In the genomic region with DNA sequence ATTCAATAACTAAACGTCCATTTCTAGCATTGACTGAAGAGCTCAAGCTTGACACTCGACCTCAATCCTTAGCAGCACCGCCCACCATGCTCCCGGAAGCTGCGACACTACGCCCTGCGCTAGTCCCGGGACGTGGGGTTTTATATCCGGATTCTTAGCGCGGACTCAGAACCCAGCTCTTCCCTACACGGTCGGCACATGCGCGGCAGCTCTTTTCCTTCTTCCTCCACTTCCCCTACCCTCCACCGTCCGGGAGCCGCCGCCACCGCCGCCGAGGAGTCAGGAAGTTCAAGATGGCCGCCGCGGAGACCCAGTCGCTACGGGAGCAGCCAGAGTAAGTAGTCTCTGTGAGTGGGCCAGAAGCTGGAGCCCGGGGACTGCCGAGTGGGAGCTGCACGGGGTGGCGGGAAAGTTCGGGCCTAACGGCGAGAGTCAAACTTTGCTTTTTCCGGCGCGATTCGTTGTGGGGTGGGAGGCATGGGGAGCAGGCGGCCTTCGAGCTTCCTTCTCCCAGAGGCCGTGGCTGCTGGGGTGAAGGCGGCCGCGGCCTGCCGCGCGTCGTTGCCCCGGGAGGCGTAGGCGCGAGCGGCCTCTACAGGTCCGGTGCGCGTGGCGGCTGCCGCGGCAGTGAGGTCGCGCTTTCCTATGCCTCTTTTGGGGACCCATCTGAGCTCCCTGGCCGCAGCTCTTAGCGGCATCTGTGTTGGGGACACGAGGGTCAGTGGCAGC, we compare ENCODE assay signal across 1 cellular context.
TF ChIP-seq lines count a peak whose summit lies in the region.

No MANE protein-coding gene starts in this region.

TF ChIP-seq in A549, 52 proteins besides CTCF, POLR2A, EP300 and RAD21 (continued from another document):
- peak; percentile 86 for TF ChIP-seq MAX (IDR thresholded peaks at IDR 0.05)
- no peak for TF ChIP-seq RNF2 (IDR thresholded peaks at IDR 0.05; ENCODE audit: borderline replicate concordance, low read depth)
- no peak for TF ChIP-seq HOXB13 (CRISPR knock-in tag; IDR thresholded peaks at IDR 0.05; ENCODE audit: low read depth)
- peak in 1 of 2 experiments; percentile 66; a peak in 3 of 5 replicates for TF ChIP-seq JUN (IDR thresholded peaks at IDR 0.05)
- TF ChIP-seq NPAS2 (CRISPR knock-in tag; IDR thresholded peaks at IDR 0.05; ENCODE audit: borderline replicate concordance) = no peak
- TF ChIP-seq ZC3H11A (IDR thresholded peaks at IDR 0.05) = no peak
- 0 out of 2 replicates have a peak, but pooled peaks have one; percentile 10 for TF ChIP-seq TFCP2L1 (CRISPR knock-in tag; IDR thresholded peaks at IDR 0.05)
- TF ChIP-seq ZNF302 (CRISPR knock-in tag; IDR thresholded peaks at IDR 0.05) = no peak
- 0 out of 3 replicates have a peak, but pooled peaks have one; percentile 22 for TF ChIP-seq BCL3 (IDR thresholded peaks at IDR 0.05)
- TF ChIP-seq, protein P1, sequence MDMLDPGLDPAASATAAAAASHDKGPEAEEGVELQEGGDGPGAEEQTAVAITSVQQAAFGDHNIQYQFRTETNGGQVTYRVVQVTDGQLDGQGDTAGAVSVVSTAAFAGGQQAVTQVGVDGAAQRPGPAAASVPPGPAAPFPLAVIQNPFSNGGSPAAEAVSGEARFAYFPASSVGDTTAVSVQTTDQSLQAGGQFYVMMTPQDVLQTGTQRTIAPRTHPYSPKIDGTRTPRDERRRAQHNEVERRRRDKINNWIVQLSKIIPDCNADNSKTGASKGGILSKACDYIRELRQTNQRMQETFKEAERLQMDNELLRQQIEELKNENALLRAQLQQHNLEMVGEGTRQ (IDR thresholded peaks at IDR 0.05) = no peak
- TF ChIP-seq BHLHE40 (IDR thresholded peaks at IDR 0.05; ENCODE audit: low read depth, low read length) = no peak
- TF ChIP-seq, protein P2, sequence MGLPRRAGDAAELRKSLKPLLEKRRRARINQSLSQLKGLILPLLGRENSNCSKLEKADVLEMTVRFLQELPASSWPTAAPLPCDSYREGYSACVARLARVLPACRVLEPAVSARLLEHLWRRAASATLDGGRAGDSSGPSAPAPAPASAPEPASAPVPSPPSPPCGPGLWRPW (IDR thresholded peaks at IDR 0.05) = no peak
- no peak for TF ChIP-seq SMC3 (IDR thresholded peaks at IDR 0.05)
- no peak for TF ChIP-seq CHD2 (IDR thresholded peaks at IDR 0.05; ENCODE audit: low read length, partially characterized antibody)
- TF ChIP-seq MYC (IDR thresholded peaks at IDR 0.05; ENCODE audit: borderline replicate concordance, low read length) = no peak
- no peak for TF ChIP-seq RARB (CRISPR knock-in tag; IDR thresholded peaks at IDR 0.05)
- TF ChIP-seq E2F6 (IDR thresholded peaks at IDR 0.05; ENCODE audit: borderline replicate concordance, low read depth) = 0 out of 2 replicates have a peak, but pooled peaks have one; percentile 22
- TF ChIP-seq HMGXB4 (CRISPR knock-in tag; IDR thresholded peaks at IDR 0.05; ENCODE audit: borderline replicate concordance) = no peak
- no peak for TF ChIP-seq NFE2L2 (conservative IDR thresholded peaks at IDR 0.05; ENCODE audit: low read length)
- no peak for TF ChIP-seq RCOR1 (IDR thresholded peaks at IDR 0.05; ENCODE audit: low read depth, low read length)
- TF ChIP-seq MAFK (IDR thresholded peaks at IDR 0.05; ENCODE audit: partially characterized antibody) = no peak
- TF ChIP-seq ZFP36 (IDR thresholded peaks at IDR 0.05; ENCODE audit: borderline replicate concordance, partially characterized antibody) = no peak
- no peak for TF ChIP-seq FOXS1 (CRISPR knock-in tag; IDR thresholded peaks at IDR 0.05)
- no peak for TF ChIP-seq ZSCAN20 (CRISPR knock-in tag; IDR thresholded peaks at IDR 0.05)
- TF ChIP-seq HDAC2 (IDR thresholded peaks at IDR 0.05) = no peak
- peak; percentile 64 for TF ChIP-seq PHF8 (IDR thresholded peaks at IDR 0.05; ENCODE audit: borderline replicate concordance, low read depth)
TF ChIP-seq in A549: peak in this region for 7.
